ENCODE assay signal across 13 cellular contexts in the genomic region with DNA sequence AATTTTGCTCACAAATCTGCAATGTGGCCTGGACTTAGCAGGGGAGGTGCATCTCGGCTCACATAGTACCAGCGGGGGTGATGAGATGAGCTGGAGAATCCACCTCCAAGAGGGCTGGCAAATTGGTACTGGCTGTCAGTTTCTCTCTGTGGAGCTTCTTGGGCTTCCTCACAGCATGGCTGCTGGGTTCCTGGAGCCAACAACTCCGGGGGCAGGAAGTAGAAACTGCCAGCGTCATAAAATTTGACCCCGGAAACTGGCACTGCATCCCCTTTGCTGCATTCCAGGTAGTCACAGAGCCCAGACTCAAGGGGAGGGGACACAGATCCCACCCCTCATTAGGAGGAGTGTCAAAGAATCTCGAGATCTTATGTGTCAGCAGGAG. TPM values are rescaled to one million over a fixed set of nuclear protein-coding genes. Genes with fewer than 3 reads are reported as not detected.
DNase-seq lines count a peak whose midpoint lies in the region; ATAC-seq, FAIRE-seq and TF ChIP-seq lines count a peak whose summit lies in the region.
"Had no signal": no experiment of that assay in that cellular context is flagged by ENCODE, and none has a peak within 500 bp of the region (broad histone marks: within the 10 kb centered on the region; RNA-seq: fewer than 3 reads in every experiment).

No MANE protein-coding gene starts in this region.

- intact Hi-C loops in CD14-positive monocyte (cut with micrococcal nuclease) (no loop called here), GM12878 (cut with micrococcal nuclease; ENCODE audit: unreplicated experiment) (loop anchor here (2.0 kb wide), 1 partner anchor 13 kb away; no protein-coding TSS in a partner anchor), natural killer cell (cut with micrococcal nuclease) (no loop called here)

- H3K9ac ChIP-seq in GM12878 (ENCODE audit: control insufficient read depth, insufficient read depth, low read length): no peak overlapping the region

- ATAC-seq in GM12878 (no peak), natural killer cell (no peak), HG02852 (IDR thresholded peaks at IDR 0.05; ENCODE audit: unreplicated experiment) (no peak)

- no peaks in the 10 kb centered on the region for H3K79me2 ChIP-seq in GM12878 (ENCODE audit: control insufficient read depth, insufficient read depth, low read length)

- TF ChIP-seq RAD21 in GM12878 (IDR thresholded peaks at IDR 0.05; ENCODE audit: insufficient read depth, low read depth, low read length): no peak

- H3K27ac ChIP-seq in HL-60 (replicated peaks): peak overlapping the region; percentile 78
- H3K27ac ChIP-seq in GM12878 (ENCODE audit: control insufficient read depth, insufficient read depth): peak overlapping the region; percentile 84
- H3K27ac ChIP-seq: PC-9 had no signal

- CTCF ChIA-PET in GM12878 (lab: Yijun Ruan, JAX): interaction anchor here (0.6 to 6.9 kb wide), 10 partner anchors 12 to 52 kb away, joined by 3 to 47 read pairs (median 6); partner anchors contain the start of gene TNFRSF1B

- DNase-seq in CD14-positive monocyte (ENCODE audit: low spot score) (no peak), HL-60 (ENCODE audit: low read depth in 1 of 2, low spot score in 1 of 2) (no peak), GM12878 (ENCODE audit: low read depth, low spot score) (no peak), natural killer cell (no peak), medulla oblongata (ENCODE audit: extremely low spot score) (no peak), DMS79 (lab: John Stamatoyannopoulos, UW) (no peak)
- no peak for DNase-seq in stimulated activated CD4-positive, alpha-beta T cell treated with anti-CD3 and anti-CD28 coated beads, Interleukin-15, amount 100 ng/mL, for 24 hours
- DNase-seq: activated CD8-positive, alpha-beta memory T cell treated with anti-CD3 and anti-CD28 coated beads for 24 hours; NCI-H1436; NCI-H510A treated with DMSO at 0.1 percent for 48 hours; PC-9 had no signal

- peaks cover 94% of the 10 kb centered on the region for H3K4me1 Mint-ChIP-seq in CD14-positive monocyte
- H3K4me1 Mint-ChIP-seq in natural killer cell: peaks cover 65 to 74% of the 10 kb centered on the region in 2 donors

- no peak for TF ChIP-seq POLR2A in GM12878 (IDR thresholded peaks at IDR 0.05; ENCODE audit: low read depth, low read length)

- H3K36me3 Mint-ChIP-seq in CD14-positive monocyte: peaks cover 25 to 30% of the 10 kb centered on the region in 2 donors
- no peaks in the 10 kb centered on the region for H3K36me3 Mint-ChIP-seq in natural killer cell

- FAIRE-seq in GM12878 (lab: Jason Lieb, UNC): no peak

- RAD21 ChIA-PET in GM12878 (lab: Charles Lee; ENCODE audit: unreplicated experiment): interaction anchor here (1.1 to 12.5 kb wide), 11 partner anchors 8 to 110 kb away, joined by 3 to 119 read pairs (median 7); partner anchors contain the start of gene TNFRSF1B

- H3K27me3 ChIP-seq in HL-60 (ENCODE audit: insufficient read depth, poor library complexity, severe bottlenecking): no peaks in the 10 kb centered on the region
- no peaks in the 10 kb centered on the region for H3K27me3 ChIP-seq in GM12878 (replicated peaks in 1 of 2; ENCODE audit: control insufficient read depth in 2 of 2, insufficient read depth in 2 of 2, low read length in 1 of 2)

- no peak for TF ChIP-seq CTCF in CD14-positive monocyte (IDR thresholded peaks at IDR 0.05)
- no peak for TF ChIP-seq CTCF in HL-60 (IDR thresholded peaks at IDR 0.05; ENCODE audit: insufficient read depth, low read length)
- TF ChIP-seq CTCF in GM12878 (IDR thresholded peaks at IDR 0.05 in 2 of 3, conservative IDR thresholded peaks at IDR 0.05 in 1 of 3; ENCODE audit: control insufficient read depth in 2 of 3, extremely low read depth in 1 of 3, insufficient read depth in 1 of 3, low read depth in 3 of 3, low read length in 3 of 3): no peak
- no peak for TF ChIP-seq CTCF in natural killer cell (IDR thresholded peaks at IDR 0.05)

- H2AFZ ChIP-seq in GM12878 (ENCODE audit: control insufficient read depth, low read depth, low read length): no peak overlapping the region
- H2AFZ ChIP-seq: PC-9 had no signal

- no peaks in the 10 kb centered on the region for H4K20me1 ChIP-seq in GM12878 (ENCODE audit: control insufficient read depth, insufficient read depth)

- H3K36me3 ChIP-seq in GM12878 (ENCODE audit: control insufficient read depth in 2 of 2, insufficient read depth in 2 of 2, low read length in 1 of 2): peaks cover 0 to 3% of the 10 kb centered on the region in 2 experiments; a peak in 1 of 4 replicates

- H3K4me3 Mint-ChIP-seq in CD14-positive monocyte (no peak overlapping the region), natural killer cell (peak overlapping the region; percentile 76)

- H3K4me3 ChIP-seq in HL-60 (replicated peaks; ENCODE audit: insufficient read depth, low read length) (no peak overlapping the region), GM12878 (no peak overlapping the region)
- H3K4me3 ChIP-seq: PC-9 had no signal

- POLR2A ChIA-PET in GM12878 (lab: Charles Lee): interaction anchor here (0.7 to 11.6 kb wide), 9 partner anchors 8 to 52 kb away, joined by 3 to 166 read pairs (median 8); no protein-coding TSS in a partner anchor

- H3K9me3 Mint-ChIP-seq in CD14-positive monocyte (peaks cover 3 to 17% (median 12%) of the 10 kb centered on the region in 7 donors), natural killer cell (peaks cover 0 to 2% of the 10 kb centered on the region in 2 donors)

- no TSS peak for BruUV-seq in GM12878 (replicated peaks; lab: Mats Ljungman, UMichigan)

- WGBS in GM12878 (ENCODE audit: insufficient coverage, insufficient replicate concordance, low lambda C conversion rate, missing lambda C conversion rate): 47% methylated on average over 6 of the region's 6 CpGs

- peak overlapping the region; percentile 75; the same call in 1 of the 2 replicates for H3K4me2 ChIP-seq in GM12878 (ENCODE audit: control insufficient read depth, insufficient read depth)
- H3K4me2 ChIP-seq: PC-9 had no signal

- SMC1A ChIA-PET in GM12878 (lab: Charles Lee; ENCODE audit: uncharacterized antibody, unreplicated experiment): interaction anchor here (0.8 to 19.3 kb wide), 17 partner anchors 8 to 123 kb away, joined by 3 to 347 read pairs (median 8); partner anchors contain the start of gene TNFRSF1B

- H3K27ac Mint-ChIP-seq in CD14-positive monocyte (peak overlapping the region; percentile 99 to 100 (median 100)), natural killer cell (peak overlapping the region; percentile 98)

- in situ Hi-C loops in GM12878 (cut with MboI): loop anchor here (25.0 kb wide), 1 partner anchor 1588 kb away; no protein-coding TSS in a partner anchor

- no peak for TF ChIP-seq EP300 in GM12878 (IDR thresholded peaks at IDR 0.05; ENCODE audit: borderline replicate concordance in 1 of 2, control insufficient read depth in 1 of 2, low read depth in 2 of 2, low read length in 2 of 2)

- H3K27me3 Mint-ChIP-seq in CD14-positive monocyte (ENCODE audit: low read depth in 3 of 3) (peaks cover 0 to 2% (median 2%) of the 10 kb centered on the region in 3 donors), natural killer cell (ENCODE audit: low read depth in 2 of 2) (no peaks in the 10 kb centered on the region)

- no peaks in the 10 kb centered on the region for H3K9me3 ChIP-seq in GM12878 (replicated peaks; ENCODE audit: control insufficient read depth, insufficient read depth, low read length)

- H3K4me1 ChIP-seq in GM12878 (ENCODE audit: control insufficient read depth, insufficient read depth, low read length): peaks cover 81% of the 10 kb centered on the region

TF ChIP-seq in GM12878, 131 proteins besides CTCF, POLR2A, EP300 and RAD21 (continues in another document):
- TF ChIP-seq EGR1 (IDR thresholded peaks at IDR 0.05; ENCODE audit: borderline replicate concordance in 1 of 2, low read depth in 2 of 2, low read length in 2 of 2) (no peak), EZH2 (IDR thresholded peaks at IDR 0.05; ENCODE audit: borderline replicate concordance, control insufficient read depth, low read depth, low read length) (no peak), YY1 (IDR thresholded peaks at IDR 0.05; ENCODE audit: low read depth, low read length) (peak; percentile 88), GATAD2B (conservative IDR thresholded peaks at IDR 0.05; ENCODE audit: low read depth) (no peak), MXI1 (IDR thresholded peaks at IDR 0.05; ENCODE audit: low read depth, low read length) (no peak), TARDBP (IDR thresholded peaks at IDR 0.05; ENCODE audit: borderline replicate concordance) (0 out of 2 replicates have a peak, but pooled peaks have one; percentile 21), PML (IDR thresholded peaks at IDR 0.05; ENCODE audit: low read length) (no peak)

RNA-seq across cellular contexts. Expression of gene TNFRSF1B, which starts 17.0 kb away (rescaled TPM):
- polyA plus RNA-seq in CD14-positive monocyte (100 to 1,000 TPM; 436 to 761 TPM), GM12878 (2011; rRNA removed) (35.0 and 66.4 TPM in 2 replicates), GM12878 (2014; fragmentation: Illumina TruSeq; extraction: Trizol) (15.0 and 32.4 TPM in 2 replicates), GM12878 (2014; fragmentation: Nextera tagmentation; extraction: Ambion mirVana) (10 to 100 TPM; 10.1 to 11.6 TPM), GM12878 (2014; rRNA removed) (47.3 and 53.1 TPM in 2 replicates), GM12878 (2016; fragmentation: Nextera tagmentation; extraction: Ambion mirVana) (10 to 100 TPM; 34.8 to 47.5 TPM)
- 88.1 and 95.5 TPM in 2 replicates for total RNA-seq in GM12878 (2013; cell fraction: nucleolus; rRNA removed)
- total RNA-seq in GM12878 (2014; rRNA removed) (33.0 and 39.9 TPM in 2 replicates), GM12878 (2014; rRNA removed; fragmentation: Illumina TruSeq; extraction: Trizol) (22.4 and 24.4 TPM in 2 replicates), GM12878 (2021) (78.8 and 87.2 TPM in 2 replicates), natural killer cell (100 to 1,000 TPM; 152 to 173 (median 172) TPM)
- polyA plus RNA-seq in GM12878 (2011; ENCODE audit: low read depth): 22.2 TPM
- 84.0 and 115 TPM in 2 replicates for polyA plus RNA-seq in GM12878 (2011; cell fraction: cytosol; rRNA removed)
- polyA plus RNA-seq in GM12878 (2011; cell fraction: nucleus; rRNA removed): 23.9 and 33.3 TPM in 2 replicates
- polyA plus RNA-seq in GM12878 (2012): 50.4 and 50.7 TPM in 2 replicates
- 44.6 and 88.0 TPM in 2 replicates for polyA minus RNA-seq in GM12878 (2011; rRNA and poly(A)+ RNA removed)
- polyA minus RNA-seq in GM12878 (2011; cell fraction: cytosol; rRNA and poly(A)+ RNA removed): 32.2 and 47.0 TPM in 2 replicates
- 11.2 and 26.9 TPM in 2 replicates for polyA minus RNA-seq in GM12878 (2011; cell fraction: nucleus; rRNA and poly(A)+ RNA removed)
- total RNA-seq: G401 had no signal
